Comparison of ENCODE assay signal across 16 cellular contexts in genomic region chr20:58212636-58213035, GRCh38. TPM values are rescaled to one million over a fixed set of nuclear protein-coding genes. Genes with fewer than 3 reads are reported as not detected.
"Had no signal": no experiment of that assay in that cellular context is flagged by ENCODE, and none has a peak within 500 bp of the region (broad histone marks: within the 10 kb centered on the region; RNA-seq: fewer than 3 reads in every experiment).

No MANE protein-coding gene starts in this region.

- H3K4me3 ChIP-seq: lung had no signal

- DNase-seq: activated B cell treated with CpG ODN at 0.5 μM for 24 hours; activated CD4-positive, alpha-beta memory T cell treated with anti-CD3 and anti-CD28 coated beads, Interleukin-2, amount 10 ng/mL, durations not matched to agents 7 days and 5 days; activated CD4-positive, alpha-beta T cell treated with anti-CD3 and anti-CD28 coated beads for 4 hours; activated CD8-positive, alpha-beta memory T cell treated with anti-CD3 and anti-CD28 coated beads, Interleukin-2, amount 10 ng/mL, durations not matched to agents 7 days and 5 days; activated naive CD4-positive, alpha-beta T cell treated with Interleukin-2 at 50 U/mL for 16 hours; activated naive CD8-positive, alpha-beta T cell treated with anti-CD3 and anti-CD28 coated beads, Interleukin-2, amount 10 ng/mL, durations not matched to agents 7 days and 5 days; central memory CD4-positive, alpha-beta T cell; erythroblast; glutamatergic neuron; islet precursor cell; stimulated activated CD4-positive, alpha-beta T cell treated with anti-CD3 and anti-CD28 coated beads, Interleukin-4, amount 100 ng/mL, for 4 hours had no signal

- ATAC-seq: activated CD8-positive, alpha-beta memory T cell treated with anti-CD3 and anti-CD28 coated beads, Interleukin-2, amount 10 ng/mL, durations not matched to agents 7 days and 5 days; activated T-helper 17 cell treated with anti-CD3 and anti-CD28 coated beads, Interleukin-2, amount 50 U/mL, for 72 hours; stimulated activated memory B cell treated with anti-CD40 and anti-IgM and Interleukin-4, amounts not matched to agents 10 μg/mL and 1 μg/mL and 100 μg/mL, for 72 hours had no signal

RNA-seq across cellular contexts. Expression of gene ANKRD60, which starts 15.8 kb away (rescaled TPM):
- total RNA-seq: activated B cell treated with CpG ODN at 0.5 μM for 24 hours; activated CD4-positive, alpha-beta memory T cell treated with anti-CD3 and anti-CD28 coated beads, Interleukin-2, amount 10 ng/mL, durations not matched to agents 7 days and 5 days; activated CD8-positive, alpha-beta memory T cell treated with anti-CD3 and anti-CD28 coated beads, Interleukin-2, amount 10 ng/mL, durations not matched to agents 7 days and 5 days; activated naive CD8-positive, alpha-beta T cell treated with anti-CD3 and anti-CD28 coated beads, Interleukin-2, amount 10 ng/mL, durations not matched to agents 7 days and 5 days; activated T-helper 17 cell treated with anti-CD3 and anti-CD28 coated beads, Interleukin-2, amount 50 U/mL, for 72 hours; lung; sciatic nerve; ureter had no signal
